In genomic region chr5:127063236-127063913, GRCh38 we compare ENCODE assay signal across 24 cellular contexts. TPM values are rescaled to one million over a fixed set of nuclear protein-coding genes. Genes with fewer than 3 reads are reported as not detected.
DNase-seq lines count a peak whose midpoint lies in the region; ATAC-seq, FAIRE-seq and TF ChIP-seq lines count a peak whose summit lies in the region.
"Had no signal": no experiment of that assay in that cellular context is flagged by ENCODE, and none has a peak within 500 bp of the region (broad histone marks: within the 10 kb centered on the region; RNA-seq: fewer than 3 reads in every experiment).

No MANE protein-coding gene starts in this region.

- H3K4me3 ChIP-seq in A549, result no peak overlapping the region
- H3K4me3 ChIP-seq in IMR-90 (ENCODE audit: insufficient read depth, low read depth, low read length), result no peak overlapping the region
- no peak overlapping the region for H3K4me3 ChIP-seq in esophagus muscularis mucosa
- H3K4me3 ChIP-seq in neuronal stem cell (ENCODE audit: low read length in 2 of 2), result no peak overlapping the region
- H3K4me3 ChIP-seq in Peyer's patch, result no peak overlapping the region
- H3K4me3 ChIP-seq: BLaER1 treated with 17β-estradiol and CSF1 and Interleukin-3, amounts not matched to agents 10 nM and 100 nM; GM12878 had no signal

- no peaks in the 10 kb centered on the region for H3K27me3 ChIP-seq in IMR-90 (ENCODE audit: control insufficient read depth, insufficient read depth, low read length)
- H3K27me3 ChIP-seq in esophagus muscularis mucosa, result no peaks in the 10 kb centered on the region
- no peaks in the 10 kb centered on the region for H3K27me3 ChIP-seq in neuronal stem cell (ENCODE audit: control insufficient read depth in 3 of 3, insufficient read depth in 3 of 3, low read depth in 1 of 3, low read length in 3 of 3)
- no peaks in the 10 kb centered on the region for H3K27me3 ChIP-seq in Peyer's patch
- H3K27me3 ChIP-seq: BLaER1 treated with 17β-estradiol and CSF1 and Interleukin-3, amounts not matched to agents 10 nM and 100 nM had no signal

- no peak for TF ChIP-seq EP300 in A549 (IDR thresholded peaks at IDR 0.05)
- TF ChIP-seq EP300 in esophagus muscularis mucosa (IDR thresholded peaks at IDR 0.05), result no peak

- H3K14ac ChIP-seq in IMR-90 (replicated peaks; ENCODE audit: low read depth, low read length) (no peak overlapping the region), neuronal stem cell (ENCODE audit: low read length) (no peak overlapping the region)

- H4K8ac ChIP-seq in IMR-90 (ENCODE audit: low read depth in 2 of 2, low read length in 2 of 2) (no peak overlapping the region), neuronal stem cell (ENCODE audit: low read depth, low read length) (no peak overlapping the region)

- H3K9me3 ChIP-seq in A549 (no peaks in the 10 kb centered on the region), IMR-90 (ENCODE audit: control insufficient read depth, insufficient read depth, low read length) (no peaks in the 10 kb centered on the region), esophagus muscularis mucosa (no peaks in the 10 kb centered on the region), neuronal stem cell (replicated peaks in 1 of 2; ENCODE audit: control insufficient read depth in 2 of 2, insufficient read depth in 1 of 2, low read depth in 1 of 2, low read length in 2 of 2) (no peaks in the 10 kb centered on the region), Peyer's patch (no peaks in the 10 kb centered on the region)
- H3K9me3 ChIP-seq: Caco-2 had no signal

- no peak overlapping the region for H2AK5ac ChIP-seq in IMR-90 (ENCODE audit: low read depth, low read length)
- H2AK5ac ChIP-seq in neuronal stem cell (ENCODE audit: low read depth, low read length), result no peak overlapping the region

- CTCF ChIA-PET in A549 (lab: Yijun Ruan, JAX), result no interaction called here
- CTCF ChIA-PET in IMR-90 (lab: Yijun Ruan, JAX), result no interaction called here

- no peak overlapping the region for H3K4me2 ChIP-seq in A549
- H3K4me2 ChIP-seq in IMR-90 (ENCODE audit: low read depth, low read length), result no peak overlapping the region
- no peak overlapping the region for H3K4me2 ChIP-seq in neuronal stem cell (ENCODE audit: insufficient read depth, low read length, poor library complexity, severe bottlenecking)
- H3K4me2 ChIP-seq: BLaER1 treated with 17β-estradiol and CSF1 and Interleukin-3, amounts not matched to agents 10 nM and 100 nM had no signal

- dilution Hi-C loops in IMR-90 (cut with HindIII; ENCODE audit: low sequenced_read_pairs, unreplicated experiment), result no loop called here

- H3K36me3 ChIP-seq in IMR-90 (ENCODE audit: control insufficient read depth, insufficient read depth, low read length), result no peaks in the 10 kb centered on the region
- H3K36me3 ChIP-seq in esophagus muscularis mucosa, result peaks cover 0 to 3% (median 0%) of the 10 kb centered on the region in 4 donors
- no peaks in the 10 kb centered on the region for H3K36me3 ChIP-seq in neuronal stem cell (replicated peaks in 1 of 2; ENCODE audit: control insufficient read depth in 2 of 2, insufficient read depth in 2 of 2, low read length in 2 of 2)
- H3K36me3 ChIP-seq in Peyer's patch, result peaks cover 0 to under 1% (median 0%) of the 10 kb centered on the region in 3 donors
- H3K36me3 ChIP-seq: BLaER1 treated with 17β-estradiol and CSF1 and Interleukin-3, amounts not matched to agents 10 nM and 100 nM had no signal

- no peak overlapping the region for H3K27ac ChIP-seq in A549
- H3K27ac ChIP-seq in IMR-90 (ENCODE audit: insufficient read depth, low read length), result no peak overlapping the region
- H3K27ac ChIP-seq in esophagus muscularis mucosa (replicated peaks in 1 of 4), result no peak overlapping the region
- H3K27ac ChIP-seq in neuronal stem cell (replicated peaks; ENCODE audit: low read length), result no peak overlapping the region
- H3K27ac ChIP-seq in Peyer's patch, result no peak overlapping the region
- no peak overlapping the region for H3K27ac ChIP-seq in substantia nigra (ENCODE audit: low read depth, low read length, poor library complexity, severe bottlenecking)
- H3K27ac ChIP-seq: BLaER1 treated with 17β-estradiol and CSF1 and Interleukin-3, amounts not matched to agents 10 nM and 100 nM; C4-2B had no signal

- no peaks in the 10 kb centered on the region for H3K4me1 ChIP-seq in A549
- no peaks in the 10 kb centered on the region for H3K4me1 ChIP-seq in IMR-90 (ENCODE audit: control insufficient read depth, insufficient read depth, low read length)
- H3K4me1 ChIP-seq in esophagus muscularis mucosa, result no peaks in the 10 kb centered on the region
- peaks cover 0 to 16% of the 10 kb centered on the region in 2 donors for H3K4me1 ChIP-seq in neuronal stem cell (ENCODE audit: control insufficient read depth in 2 of 2, insufficient read depth in 1 of 2, low read depth in 1 of 2, low read length in 2 of 2)
- no peaks in the 10 kb centered on the region for H3K4me1 ChIP-seq in Peyer's patch
- H3K4me1 ChIP-seq: Caco-2 had no signal

- no peak overlapping the region for H3K18ac ChIP-seq in IMR-90 (ENCODE audit: low read depth, low read length)
- H3K18ac ChIP-seq in neuronal stem cell (ENCODE audit: low read length), result no peak overlapping the region

- H3K79me1 ChIP-seq in IMR-90 (ENCODE audit: low read depth in 1 of 2, low read length in 2 of 2), result no peaks in the 10 kb centered on the region
- no peaks in the 10 kb centered on the region for H3K79me1 ChIP-seq in neuronal stem cell (ENCODE audit: low read depth, low read length)

- no peak for FAIRE-seq in A549 (lab: Jason Lieb, UNC)
- FAIRE-seq: A204.1, D721Med, GM12878, GM12892 had no signal

- H4K20me1 ChIP-seq in IMR-90 (ENCODE audit: insufficient read depth, low read length), result no peaks in the 10 kb centered on the region
- H4K20me1 ChIP-seq: BLaER1 treated with 17β-estradiol and CSF1 and Interleukin-3, amounts not matched to agents 10 nM and 100 nM had no signal

- in situ Hi-C loops in IMR-90 (cut with MboI; ENCODE audit: low sequenced_read_pairs), result no loop called here

- 27% methylated on average over 2 of the region's 2 CpGs for WGBS in A549 (ENCODE audit: missing lambda C conversion rate)
- WGBS in IMR-90 (ENCODE audit: extremely low coverage in 2 of 2, insufficient read length in 1 of 2), 2 experiments, result no CpG with 5 or more reads among the region's 2 CpGs
- 89% methylated on average over 2 of the region's 2 CpGs for WGBS in esophagus muscularis mucosa
- WGBS in neuronal stem cell (ENCODE audit: extremely low coverage in 2 of 2, insufficient read length in 2 of 2, insufficient replicate concordance in 1 of 2), 2 donors, result no CpG with 5 or more reads among the region's 2 CpGs

- DNase-seq in A549 (ENCODE audit: low read depth in 1 of 2, low spot score in 1 of 2) (no peak), IMR-90 (no peak), esophagus muscularis mucosa (ENCODE audit: extremely low spot score) (peak; percentile 66), neuronal stem cell (ENCODE audit: low spot score) (no peak), Peyer's patch (no peak), substantia nigra (lab: John Stamatoyannopoulos, UW) (no peak), DMS79 (lab: John Stamatoyannopoulos, UW) (no peak)
- DNase-seq: 8988T; AML-193; Caco-2; Calu3; CD4-positive, alpha-beta T cell; CD8-positive, alpha-beta T cell; DND-41; EL; GDM1 had no signal

- no TSS peak for BruUV-seq in IMR-90 (replicated peaks; lab: Mats Ljungman, UMichigan)

- no peak overlapping the region for H3K4ac ChIP-seq in IMR-90 (ENCODE audit: low read depth, low read length)
- H3K4ac ChIP-seq in neuronal stem cell (ENCODE audit: low read length), result no peak overlapping the region

- H2BK5ac ChIP-seq in IMR-90 (ENCODE audit: low read depth, low read length, poor library complexity, severe bottlenecking) (no peak overlapping the region), neuronal stem cell (ENCODE audit: low read length) (no peak overlapping the region)

- no peak overlapping the region for H2AK9ac ChIP-seq in IMR-90 (replicated peaks; ENCODE audit: low read depth, low read length, poor library complexity)

- no peak overlapping the region for H2BK12ac ChIP-seq in neuronal stem cell (ENCODE audit: low read length)

- H3K9ac ChIP-seq in IMR-90 (ENCODE audit: low read depth, low read length), result no peak overlapping the region
- H3K9ac ChIP-seq in neuronal stem cell (ENCODE audit: low read depth, low read length, poor library complexity), result no peak overlapping the region
- H3K9ac ChIP-seq: BLaER1 treated with 17β-estradiol and CSF1 and Interleukin-3, amounts not matched to agents 10 nM and 100 nM had no signal

- no peaks in the 10 kb centered on the region for H3K9me1 ChIP-seq in IMR-90 (ENCODE audit: insufficient read depth, low read length)

- no peak overlapping the region for H4K5ac ChIP-seq in IMR-90 (ENCODE audit: low read depth, low read length)

- intact Hi-C loops in IMR-90 (cut with micrococcal nuclease), result no loop called here
- intact Hi-C loops in esophagus muscularis mucosa (cut with DNase I), result no loop called here

- POLR2A ChIA-PET in A549 (lab: Yijun Ruan, JAX), result no interaction called here
- POLR2A ChIA-PET in IMR-90 (lab: Charles Lee; ENCODE audit: unreplicated experiment), result interaction anchor here (0.6 kb wide), 1 partner anchor 21 kb away, joined by 3 read pairs; no protein-coding TSS in a partner anchor

- no peak overlapping the region for H2BK15ac ChIP-seq in IMR-90 (ENCODE audit: low read depth, low read length)
- H2BK15ac ChIP-seq in neuronal stem cell (ENCODE audit: low read length), result no peak overlapping the region

- TF ChIP-seq POLR2A in A549 (IDR thresholded peaks at IDR 0.05; ENCODE audit: low read length), result no peak
- no peak for TF ChIP-seq POLR2A in IMR-90 (IDR thresholded peaks at IDR 0.05; ENCODE audit: low read depth, low read length)
- no peak for TF ChIP-seq POLR2A in esophagus muscularis mucosa (IDR thresholded peaks at IDR 0.05; ENCODE audit: low read depth)
- TF ChIP-seq POLR2A in Peyer's patch (IDR thresholded peaks at IDR 0.05), result no peak

- TF ChIP-seq RAD21 in A549 (conservative IDR thresholded peaks at IDR 0.05 in 1 of 2, IDR thresholded peaks at IDR 0.05 in 1 of 2) (no peak), IMR-90 (IDR thresholded peaks at IDR 0.05; ENCODE audit: low read length) (no peak)

- TF ChIP-seq CTCF in A549 (IDR thresholded peaks at IDR 0.05), result no peak
- no peak for TF ChIP-seq CTCF in IMR-90 (conservative IDR thresholded peaks at IDR 0.05; ENCODE audit: low read depth, low read length)
- TF ChIP-seq CTCF in esophagus muscularis mucosa (IDR thresholded peaks at IDR 0.05), result no peak
- TF ChIP-seq CTCF in Peyer's patch (IDR thresholded peaks at IDR 0.05), result no peak

- no peak overlapping the region for H2BK20ac ChIP-seq in IMR-90 (ENCODE audit: low read depth, low read length)

- no peak overlapping the region for H4K91ac ChIP-seq in IMR-90 (ENCODE audit: insufficient read depth, low read depth, low read length)
- H4K91ac ChIP-seq in neuronal stem cell (ENCODE audit: low read depth, low read length, poor library complexity), result no peak overlapping the region

- no peak overlapping the region for H3K56ac ChIP-seq in IMR-90 (ENCODE audit: extremely low read depth, insufficient read depth, low read length)

- H2BK120ac ChIP-seq in IMR-90 (ENCODE audit: low read depth, low read length), result no peak overlapping the region
- no peak overlapping the region for H2BK120ac ChIP-seq in neuronal stem cell (ENCODE audit: low read depth, low read length)

- H2AFZ ChIP-seq in IMR-90 (replicated peaks; ENCODE audit: low read length, poor library complexity) (no peak overlapping the region), neuronal stem cell (ENCODE audit: low read length) (peak overlapping the region; percentile 12)

- no peak overlapping the region for H3K23ac ChIP-seq in IMR-90 (ENCODE audit: low read depth, low read length)
- no peak overlapping the region for H3K23ac ChIP-seq in neuronal stem cell (ENCODE audit: low read depth, low read length, poor library complexity)

- no peak for ATAC-seq in A549
- ATAC-seq in IMR-90 (ENCODE audit: low read depth), result no peak
- no peak for ATAC-seq in HG02623 (IDR thresholded peaks at IDR 0.05; ENCODE audit: unreplicated experiment)
- ATAC-seq: CD8-positive, alpha-beta T cell; GM12878 had no signal

RNA-seq across cellular contexts. Expression of gene C5orf63, which starts 9.9 kb away (rescaled TPM):
- polyA plus RNA-seq in A549 (2011; rRNA removed), result 10.9 and 12.0 TPM in 2 replicates
- 2.7 and 3.2 TPM in 2 replicates for polyA plus RNA-seq in A549 (2012; cell fraction: cytosol; rRNA removed)
- polyA plus RNA-seq in A549 (2012; cell fraction: nucleus; rRNA removed), result 1.4 and 1.5 TPM in 2 replicates
- polyA plus RNA-seq in A549 (2017; fragmentation: RNase III; extraction: RNeasy Plus Mini Kit Qiagen cat#74134 plus additional on column Dnase treatment), result 4.1 to 5.4 TPM (median 4.6 TPM) in 3 replicates
- 2.9 and 3.3 TPM in 2 replicates for polyA minus RNA-seq in A549 (2011; rRNA and poly(A)+ RNA removed)
- total RNA-seq in IMR-90 (2012; rRNA removed), result 0.72 and 0.83 TPM in 2 replicates
- polyA plus RNA-seq in IMR-90 (2012; rRNA removed), result 0.86 and 1.1 TPM in 2 replicates
- polyA plus RNA-seq in IMR-90 (2012; cell fraction: cytosol; rRNA removed), result 0.26 and 0.51 TPM in 2 replicates
- 0.34 and 1.8 TPM in 2 replicates for polyA plus RNA-seq in IMR-90 (2012; cell fraction: nucleus; rRNA removed; ENCODE audit: low replicate concordance)
- 1 to 10 TPM in 3 of 4 donors, under 1 TPM in 1; 0.98 to 2.3 (median 1.6) TPM for total RNA-seq in esophagus muscularis mucosa
- polyA plus RNA-seq in neuronal stem cell (2013, experiment 1 of 2), result 0.32 TPM
- 0.48 TPM for polyA plus RNA-seq in neuronal stem cell (2013, experiment 2 of 2)
- total RNA-seq in Peyer's patch, result 10 to 100 TPM in 2 of 4 donors, 1 to 10 TPM in 2; 1.7 to 12.1 (median 9.4) TPM
- total RNA-seq: G401 had no signal

RNA-seq across cellular contexts. Expression of gene MARCHF3, which starts 33.0 kb away (rescaled TPM):
- polyA plus RNA-seq in A549 (2011; rRNA removed) (0.68 and 1.4 TPM in 2 replicates), A549 (2017; fragmentation: RNase III; extraction: RNeasy Plus Mini Kit Qiagen cat#74134 plus additional on column Dnase treatment) (0.39 to 0.61 TPM (median 0.43 TPM) in 3 replicates), IMR-90 (2012; rRNA removed) (9.5 and 11.2 TPM in 2 replicates)
- 0.26 and 0.54 TPM in 2 replicates for polyA plus RNA-seq in A549 (2012; cell fraction: cytosol; rRNA removed)
- 0.30 and 0.48 TPM in 2 replicates for polyA plus RNA-seq in A549 (2012; cell fraction: nucleus; rRNA removed)
- polyA minus RNA-seq in A549 (2011; rRNA and poly(A)+ RNA removed), result 2.0 and 2.4 TPM in 2 replicates
- total RNA-seq in IMR-90 (2012; rRNA removed) (17.8 and 18.8 TPM in 2 replicates), esophagus muscularis mucosa (10 to 100 TPM in 1 of 4 donors, 1 to 10 TPM in 3; 1.7 to 13.9 (median 2.5) TPM), Peyer's patch (10 to 100 TPM; 10.7 to 22.9 (median 20.1) TPM)
- polyA plus RNA-seq in IMR-90 (2012; cell fraction: cytosol; rRNA removed), result 4.8 and 7.7 TPM in 2 replicates
- polyA plus RNA-seq in IMR-90 (2012; cell fraction: nucleus; rRNA removed; ENCODE audit: low replicate concordance), result 5.2 and 10.5 TPM in 2 replicates
- 0.53 TPM for polyA plus RNA-seq in neuronal stem cell (2013, experiment 1 of 2)
- 0.71 TPM for polyA plus RNA-seq in neuronal stem cell (2013, experiment 2 of 2)
- total RNA-seq: G401 had no signal
